Comparison of ENCODE assay signal across 15 cellular contexts in genomic region chr17:8106980-8107379, GRCh38. TPM values are rescaled to one million over a fixed set of nuclear protein-coding genes. Genes with fewer than 3 reads are reported as not detected.
"Had no signal": no experiment of that assay in that cellular context is flagged by ENCODE, and none has a peak within 500 bp of the region (broad histone marks: within the 10 kb centered on the region; RNA-seq: fewer than 3 reads in every experiment).

No MANE protein-coding gene starts in this region.

RNA-seq across cellular contexts. Expression of gene ALOXE3, which starts 11.3 kb away (rescaled TPM):
- total RNA-seq: natural killer cell treated with Interleukin-12 subunit alpha and Interleukin-12 subunit beta and Interleukin-15 and Interleukin-18, amount 100 ng/mL, for 72 hours; neural crest cell; osteocyte; pancreas; posterior vena cava; pulmonary artery endothelial cell; sciatic nerve; upper lobe of right lung; urinary bladder had no signal
- polyA plus RNA-seq: urinary bladder had no signal

RNA-seq across cellular contexts. Expression of gene HES7, which starts 16.9 kb away (rescaled TPM):
- total RNA-seq: natural killer cell treated with Interleukin-12 subunit alpha and Interleukin-12 subunit beta and Interleukin-15 and Interleukin-18, amount 100 ng/mL, for 72 hours; pancreas; right atrium auricular region; suprapubic skin; transverse colon; upper lobe of right lung; urinary bladder had no signal
- polyA plus RNA-seq: naive thymus-derived CD8-positive, alpha-beta T cell had no signal

RNA-seq across cellular contexts. Expression of gene ALOX12B, which starts 19.5 kb away (rescaled TPM):
- total RNA-seq: neural crest cell, omental fat pad, osteocyte, posterior vena cava, pulmonary artery endothelial cell, sciatic nerve, transverse colon, upper lobe of right lung, uterus had no signal
- polyA plus RNA-seq: urinary bladder had no signal
